ENCODE assay signal across 24 cellular contexts in genomic region chr7:115888981-115889668, GRCh38.
"Had no signal": no experiment of that assay in that cellular context is flagged by ENCODE, and none has a peak within 500 bp of the region (broad histone marks: within the 10 kb centered on the region; RNA-seq: fewer than 3 reads in every experiment).

No MANE protein-coding gene starts in this region.

- H3K9me3 ChIP-seq: colonic mucosa, esophagus squamous epithelium, gastrocnemius medialis, mucosa of descending colon had no signal

- H3K4me1 ChIP-seq: colonic mucosa, esophagus squamous epithelium, gastrocnemius medialis, heart right ventricle, left lung, lower lobe of right lung had no signal

- H3K4me3 Mint-ChIP-seq: dendritic cell treated with granulocyte-macrophage colony-stimulating factor and Interleukin-4, amounts not matched to agents 40 ng/mL and 50 ng/mL, for 4 days; effector memory CD8-positive, alpha-beta T cell; endodermal cell; mesothelial cell of epicardium had no signal

- H3K4me3 ChIP-seq: colonic mucosa, esophagus squamous epithelium, gastrocnemius medialis, heart right ventricle, left lung, lower lobe of right lung, mucosa of descending colon had no signal

- ATAC-seq: effector memory CD8-positive, alpha-beta T cell; esophagus mucosa; gastrocnemius medialis; heart right ventricle; left cardiac atrium; left lung; left ventricle myocardium superior; lower lobe of right lung; mucosa of descending colon had no signal

- H3K36me3 ChIP-seq: colonic mucosa, esophagus squamous epithelium, gastrocnemius medialis, heart right ventricle, left lung, lower lobe of right lung had no signal

- H3K27me3 ChIP-seq: colonic mucosa, esophagus squamous epithelium, gastrocnemius medialis, heart right ventricle, left lung had no signal

- H3K27ac ChIP-seq: colonic mucosa, epithelial cell of prostate, esophagus squamous epithelium, gastrocnemius medialis, heart right ventricle, left lung, lower lobe of right lung had no signal

- H3K27ac Mint-ChIP-seq: dendritic cell treated with granulocyte-macrophage colony-stimulating factor and Interleukin-4, amounts not matched to agents 40 ng/mL and 50 ng/mL, for 4 days; effector memory CD8-positive, alpha-beta T cell; endodermal cell; mesothelial cell of epicardium had no signal

- H3K4me1 Mint-ChIP-seq: endodermal cell, mesothelial cell of epicardium had no signal

- DNase-seq: colonic mucosa; cortex of kidney; effector CD8-positive, alpha-beta T cell; effector memory CD8-positive, alpha-beta T cell; endodermal cell; erythroblast; esophagus squamous epithelium; foreskin fibroblast; foreskin melanocyte; gastrocnemius medialis; glutamatergic neuron; head of caudate nucleus; heart right ventricle; hippocampal formation; left cardiac atrium; left lung; left ventricle myocardium superior; lower lobe of right lung; mesenchymal stem cell; mucosa of descending colon had no signal
